Comparison of ENCODE assay signal across 24 cellular contexts in the genomic region with DNA sequence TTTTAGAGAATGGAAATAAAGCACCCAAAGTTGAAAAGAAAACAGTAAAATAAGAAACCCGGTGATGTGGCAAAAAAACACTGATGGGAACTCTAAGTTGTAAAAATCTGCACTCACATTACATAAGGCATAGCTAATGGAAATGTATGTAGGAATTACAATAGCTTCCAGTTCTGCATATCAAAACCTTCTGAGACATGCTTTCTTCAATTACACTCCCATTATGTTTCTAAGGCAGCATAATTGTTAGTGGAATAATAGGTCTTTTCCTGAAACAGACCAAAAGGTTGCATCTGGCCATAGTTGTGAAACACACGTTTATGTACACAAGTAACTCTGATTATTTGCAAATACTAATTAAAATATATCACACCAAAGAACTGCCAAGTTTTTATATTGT.
"Had no signal": no experiment of that assay in that cellular context is flagged by ENCODE, and none has a peak within 500 bp of the region (broad histone marks: within the 10 kb centered on the region; RNA-seq: fewer than 3 reads in every experiment).

No MANE protein-coding gene starts in this region.

- DNase-seq: immature natural killer cell; kidney; left colon; left lung; lower lobe of right lung; mammary epithelial cell; mesenchymal stem cell; naive thymus-derived CD8-positive, alpha-beta T cell; nucleus accumbens; pancreas; posterior cingulate gyrus; retina; right cardiac atrium; stimulated activated CD4-positive, alpha-beta T cell treated with anti-CD3 and anti-CD28 coated beads, Interleukin-12 subunit alpha, Interleukin-12 subunit beta, amount 100 ng/mL, for 4 hours; stimulated activated CD4-positive, alpha-beta T cell treated with anti-CD3 and anti-CD28 coated beads, Interleukin-15, amount 100 ng/mL, for 24 hours; stimulated activated CD4-positive, alpha-beta T cell treated with anti-CD3 and anti-CD28 coated beads, Interleukin-2, amount 100 ng/mL, for 24 hours; stimulated activated CD4-positive, alpha-beta T cell treated with anti-CD3 and anti-CD28 coated beads, Interleukin-4, amount 100 ng/mL, for 1 hour; stimulated activated naive B cell treated with anti-CD40 and anti-IgM and Interleukin-4, amounts not matched to agents 10 μg/mL and 1 μg/mL and 100 μg/mL, for 72 hours; stimulated activated naive CD8-positive, alpha-beta T cell treated with anti-CD3 and anti-CD28 coated beads, Interleukin-15, Interleukin-2, amounts not matched to agents 100 U/mL and 50 U/mL, for 24 hours; stomach; testis; thyroid gland; transverse colon; upper lobe of left lung had no signal
